ENCODE assay signal across 8 cellular contexts in genomic region chr12:56315626-56316473, GRCh38.
A peak's percentile ranks its signal among the peaks of the same experiment; 100 is the strongest.
DNase-seq lines count a peak whose midpoint lies in the region; ATAC-seq and TF ChIP-seq lines count a peak whose summit lies in the region.

Gene CNPY2, minus strand, starts transcription at chr12:56315988. Its CDS starts 771 bp downstream, at chr12:56315217.

- DNase-seq in AG10803 (ENCODE audit: low read depth): peak; percentile 94
- DNase-seq in NCI-H446 treated with DMSO at 0.1 percent for 48 hours (lab: John Stamatoyannopoulos, UW): peak; percentile 93
- peak; percentile 99 for DNase-seq in cerebellar cortex (ENCODE audit: low spot score)
- DNase-seq in islet precursor cell: peak; percentile 100
- peak; percentile 86 to 91 (median 89) for DNase-seq in stimulated activated CD4-positive, alpha-beta T cell treated with anti-CD3 and anti-CD28 coated beads, Interleukin-12 subunit alpha, Interleukin-12 subunit beta, amount 100 ng/mL, for 48 hours (ENCODE audit: low read depth in 2 of 3, low spot score in 1 of 3)

- peak within 1 kb of the TSS; percentile 95 for H3K4me3 ChIP-seq in AG10803 (ENCODE audit: low read length)

- TF ChIP-seq CTCF in AG10803 (conservative IDR thresholded peaks at IDR 0.05; ENCODE audit: low read length): no peak; the same call in 1 of the 2 replicates

- ATAC-seq in GM19035 (IDR thresholded peaks at IDR 0.05; ENCODE audit: unreplicated experiment) (peak; percentile 88), HG03354 (IDR thresholded peaks at IDR 0.05; ENCODE audit: poor library complexity, severe bottlenecking, unreplicated experiment) (peak; percentile 94)
- ATAC-seq in activated CD4-positive, CD25-positive, alpha-beta regulatory T cell treated with anti-CD3 and anti-CD28 coated beads, Interleukin-2, amount 50 U/mL, for 24 hours: peak; percentile 91 to 93

Comparison
In these comparisons a context has a peak if more than half of its experiments do, and no peak if none do; other contexts are left out.
1. Peak in every context shown above with its lines: DNase-seq, ATAC-seq and H3K4me3 ChIP-seq.